ENCODE assay signal across 20 cellular contexts in genomic region chr18:56995579-56996194, GRCh38.
DNase-seq lines count a peak whose midpoint lies in the region; ATAC-seq, FAIRE-seq and TF ChIP-seq lines count a peak whose summit lies in the region.
"Had no signal": no experiment of that assay in that cellular context is flagged by ENCODE, and none has a peak within 500 bp of the region (broad histone marks: within the 10 kb centered on the region; RNA-seq: fewer than 3 reads in every experiment).

No MANE protein-coding gene starts in this region.

- no peak overlapping the region for H2BK12ac ChIP-seq in H1 (ENCODE audit: low read depth, low read length)

- TF ChIP-seq POLR2A in HCT116 (IDR thresholded peaks at IDR 0.05; ENCODE audit: borderline replicate concordance, extremely low read depth, insufficient read depth, insufficient read length) (no peak), H1 (IDR thresholded peaks at IDR 0.05; ENCODE audit: control extremely low read depth in 1 of 2, low read depth in 2 of 2, low read length in 2 of 2) (no peak)

- H3K9ac ChIP-seq in HCT116 (ENCODE audit: low read length) (no peak overlapping the region), H1 (replicated peaks in 1 of 4; ENCODE audit: extremely low read depth in 1 of 4, low read depth in 3 of 4, low read length in 3 of 4) (no peak overlapping the region)

- H3K27ac ChIP-seq in HCT116 (ENCODE audit: low read depth, low read length) (no peak overlapping the region), H1 (ENCODE audit: low read depth, low read length) (no peak overlapping the region)
- H3K27ac ChIP-seq: foreskin keratinocyte, left ventricle myocardium inferior, right lobe of liver, stomach, upper lobe of right lung had no signal

- H3K4ac ChIP-seq in H1 (replicated peaks; ENCODE audit: insufficient read length, low read depth, low read length): no peak overlapping the region

- no peaks in the 10 kb centered on the region for H3K79me1 ChIP-seq in H1 (ENCODE audit: low read depth, low read length)

- H2BK20ac ChIP-seq in H1 (ENCODE audit: low read length): no peak overlapping the region

- no TSS peak for BruUV-seq in HCT116 (replicated peaks; lab: Mats Ljungman, UMichigan)

- H3K4me3 ChIP-seq in BE2C (ENCODE audit: low read depth, low read length) (no peak overlapping the region), HCT116 (replicated peaks in 1 of 2; ENCODE audit: low read depth in 1 of 2, low read length in 2 of 2) (no peak overlapping the region), H1 (ENCODE audit: extremely low read depth in 1 of 4, insufficient read depth in 2 of 4, low read depth in 3 of 4, low read length in 4 of 4) (no peak overlapping the region)
- H3K4me3 ChIP-seq: left ventricle myocardium inferior, right lobe of liver, stomach, upper lobe of right lung had no signal

- CTCF ChIA-PET in HCT116 (lab: Charles Lee) (no interaction called here), H1 (lab: Charles Lee; ENCODE audit: partially characterized antibody) (interaction anchor here (0.7 to 1.8 kb wide), 13 partner anchors 11 to 456 kb away, joined by 3 to 11 read pairs (median 4); no protein-coding TSS in a partner anchor)

- H4K20me1 ChIP-seq in HCT116 (ENCODE audit: insufficient read depth) (no peaks in the 10 kb centered on the region), H1 (replicated peaks in 1 of 2; ENCODE audit: control insufficient read depth in 1 of 2, insufficient read depth in 2 of 2, low read length in 2 of 2) (no peaks in the 10 kb centered on the region)

- TF ChIP-seq RAD21 in HCT116 (IDR thresholded peaks at IDR 0.05; ENCODE audit: low read depth) (peak; percentile 16; the same call in 1 of the 2 replicates), H1 (IDR thresholded peaks at IDR 0.05 in 1 of 2, conservative IDR thresholded peaks at IDR 0.05 in 1 of 2; ENCODE audit: low read depth in 2 of 2, low read length in 2 of 2) (peak; percentile 82 to 85)

- no peak for ATAC-seq in HCT116
- no peak for ATAC-seq in HG03139 (IDR thresholded peaks at IDR 0.05; ENCODE audit: unreplicated experiment)
- ATAC-seq: activated CD8-positive, alpha-beta T cell treated with anti-CD3 and anti-CD28 coated beads for 36 hours; foreskin keratinocyte; upper lobe of right lung had no signal

- H3K23me2 ChIP-seq in H1 (ENCODE audit: low read depth, low read length): no peaks in the 10 kb centered on the region

- H2BK15ac ChIP-seq in H1 (ENCODE audit: low read length): no peak overlapping the region

- TF ChIP-seq CTCF in BE2C (IDR thresholded peaks at IDR 0.05; ENCODE audit: low read depth, low read length) (peak; percentile 41), HCT116 (IDR thresholded peaks at IDR 0.05 in 2 of 3, conservative IDR thresholded peaks at IDR 0.05 in 1 of 3; ENCODE audit: borderline replicate concordance in 1 of 3, insufficient read depth in 1 of 3, low read depth in 2 of 3, low read length in 2 of 3) (no peak), H1 (IDR thresholded peaks at IDR 0.05; ENCODE audit: control extremely low read depth in 1 of 3, insufficient read depth in 1 of 3, low read depth in 1 of 3, low read length in 3 of 3) (peak; percentile 41 to 61 (median 55))

- intact Hi-C loops in HCT116 (cut with micrococcal nuclease): no loop called here

- H2AK5ac ChIP-seq in H1 (ENCODE audit: low read depth, low read length): no peak overlapping the region

- H4K8ac ChIP-seq in H1 (ENCODE audit: extremely low read depth, insufficient read depth, low read length): no peak overlapping the region

- no peaks in the 10 kb centered on the region for H3K9me3 ChIP-seq in BE2C
- H3K9me3 ChIP-seq in HCT116 (ENCODE audit: control insufficient read depth in 1 of 2, insufficient read depth in 1 of 2, low read depth in 1 of 2, low read length in 2 of 2): no peaks in the 10 kb centered on the region
- no peaks in the 10 kb centered on the region for H3K9me3 ChIP-seq in H1 (ENCODE audit: insufficient read depth in 2 of 2, low read depth in 1 of 2, low read length in 1 of 2)
- H3K9me3 ChIP-seq: left ventricle myocardium inferior, right lobe of liver, stomach, upper lobe of right lung had no signal

- no peak overlapping the region for H4K5ac ChIP-seq in H1 (ENCODE audit: insufficient read length, low read depth, low read length)

- no peak overlapping the region for H2BK5ac ChIP-seq in H1 (ENCODE audit: low read depth, low read length)

- peak; percentile 10 for DNase-seq in BE2C
- no peak for DNase-seq in HCT116 (ENCODE audit: low read depth, low spot score)
- DNase-seq in H1 (ENCODE audit: low read depth in 1 of 2, low spot score in 2 of 2): no peak
- DNase-seq in medulla oblongata (ENCODE audit: extremely low spot score): peak; percentile 29
- DNase-seq in effector CD8-positive, alpha-beta T cell (lab: John Stamatoyannopoulos, UW): no peak
- no peak for DNase-seq in AML-193 (lab: John Stamatoyannopoulos, UW)
- no peak for DNase-seq in dermis blood vessel endothelial cell
- DNase-seq: activated CD4-positive, CD25-positive, alpha-beta regulatory T cell; activated CD8-positive, alpha-beta T cell treated with anti-CD3 and anti-CD28 coated beads for 36 hours; activated T-cell treated with anti-CD3 and anti-CD28 coated beads, Interleukin-2, amount 50 U/mL, for 24 hours; foreskin keratinocyte; left ventricle myocardium inferior; NCI-H1694 treated with DMSO at 0.1 percent for 48 hours; NCI-H345; OCI-M1; right lobe of liver; SHP77 treated with DMSO at 0.1 percent for 48 hours; stomach; upper lobe of right lung had no signal

- POLR2A ChIA-PET in HCT116 (lab: Charles Lee) (no interaction called here), H1 (lab: Charles Lee; ENCODE audit: partially characterized antibody) (no interaction called here)

- 78% methylated on average over 4 of the region's 4 CpGs; no CpG with 5 or more reads in 1 of the 2 experiments for WGBS in H1 (ENCODE audit: extremely low coverage in 1 of 2, insufficient coverage in 1 of 2, insufficient read length in 1 of 2, insufficient replicate concordance in 2 of 2, low coverage in 1 of 2, low lambda C conversion rate in 2 of 2, missing lambda C conversion rate in 1 of 2), 2 experiments

- H4K91ac ChIP-seq in H1 (replicated peaks; ENCODE audit: insufficient read length, low read length): no peak overlapping the region

- no peak for TF ChIP-seq EP300 in H1 (IDR thresholded peaks at IDR 0.05; ENCODE audit: borderline replicate concordance in 1 of 2, low read depth in 2 of 2, low read length in 2 of 2)

- H3K4me1 ChIP-seq in BE2C (peaks cover 3% of the 10 kb centered on the region; the same call in 1 of the 2 replicates), HCT116 (ENCODE audit: control insufficient read depth in 1 of 2, insufficient read depth in 2 of 2, low read length in 2 of 2) (no peaks in the 10 kb centered on the region), H1 (replicated peaks in 1 of 4; ENCODE audit: control insufficient read depth in 3 of 4, insufficient read depth in 4 of 4, low read length in 3 of 4) (no peaks in the 10 kb centered on the region)
- H3K4me1 ChIP-seq: foreskin keratinocyte, right lobe of liver, stomach, upper lobe of right lung had no signal

- H3K56ac ChIP-seq in H1 (replicated peaks; ENCODE audit: insufficient read length, low read depth, low read length): no peak overlapping the region

- RAD21 ChIA-PET in HCT116 (lab: Charles Lee; ENCODE audit: low non-redundant PET in 1 of 2, low total read pairs in 2 of 2, uncharacterized antibody in 2 of 2, unreplicated experiment in 2 of 2): no interaction called here

- H3K36me3 ChIP-seq in BE2C: no peaks in the 10 kb centered on the region
- no peaks in the 10 kb centered on the region for H3K36me3 ChIP-seq in HCT116 (ENCODE audit: control insufficient read depth in 1 of 2, insufficient read depth in 2 of 2, low read length in 2 of 2)
- H3K36me3 ChIP-seq in H1 (ENCODE audit: control insufficient read depth in 2 of 4, insufficient read depth in 4 of 4, low read length in 3 of 4): no peaks in the 10 kb centered on the region
- H3K36me3 ChIP-seq: left ventricle myocardium inferior, right lobe of liver, stomach, upper lobe of right lung had no signal

- H3K4me2 ChIP-seq in HCT116 (ENCODE audit: low read length) (no peak overlapping the region), H1 (ENCODE audit: insufficient read depth in 1 of 2, low read depth in 2 of 2, low read length in 2 of 2) (no peak overlapping the region)

- H3K79me2 ChIP-seq in HCT116 (ENCODE audit: insufficient read depth, low read length) (no peaks in the 10 kb centered on the region), H1 (ENCODE audit: control insufficient read depth in 1 of 2, insufficient read depth in 2 of 2, low read length in 2 of 2) (no peaks in the 10 kb centered on the region)

- no peak overlapping the region for H2BK120ac ChIP-seq in H1 (replicated peaks; ENCODE audit: low read depth, low read length)

- peak; percentile 96 for FAIRE-seq in H1 (lab: Jason Lieb, UNC)

- no peaks in the 10 kb centered on the region for H3K27me3 ChIP-seq in BE2C
- H3K27me3 ChIP-seq in HCT116 (ENCODE audit: insufficient read depth, low read length): no peaks in the 10 kb centered on the region
- no peaks in the 10 kb centered on the region for H3K27me3 ChIP-seq in H1 (replicated peaks in 1 of 4; ENCODE audit: control insufficient read depth in 3 of 4, extremely low read depth in 1 of 4, insufficient read depth in 3 of 4, low read length in 3 of 4)
- H3K27me3 ChIP-seq: foreskin keratinocyte, right lobe of liver, stomach, upper lobe of right lung had no signal

- H3K9me2 ChIP-seq in HCT116 (ENCODE audit: insufficient read depth): no peaks in the 10 kb centered on the region

- no peak overlapping the region for H3K14ac ChIP-seq in H1 (ENCODE audit: insufficient read length)

- H3K18ac ChIP-seq in H1 (ENCODE audit: extremely low read depth, low read length): no peak overlapping the region

- H2AFZ ChIP-seq in HCT116 (ENCODE audit: low read depth, low read length, poor library complexity, severe bottlenecking): no peak overlapping the region
- no peak overlapping the region for H2AFZ ChIP-seq in H1 (ENCODE audit: low read length)

- no peak overlapping the region for H3K23ac ChIP-seq in H1 (ENCODE audit: insufficient read length)

TF ChIP-seq in HCT116, 20 proteins besides CTCF, POLR2A, EP300 and RAD21 (continues in another document):
- TF ChIP-seq EZH2phosphoT487 (IDR thresholded peaks at IDR 0.05; ENCODE audit: borderline replicate concordance): no peak

TF ChIP-seq in H1, 55 proteins besides CTCF, POLR2A, EP300 and RAD21 (continues in another document):
- TF ChIP-seq YY1 (IDR thresholded peaks at IDR 0.05; ENCODE audit: low read depth, low read length) (no peak), ATF2 (IDR thresholded peaks at IDR 0.05; ENCODE audit: low read length) (no peak), EZH2 (IDR thresholded peaks at IDR 0.05; ENCODE audit: low read depth, low read length, severe bottlenecking) (no peak)

Comparison
In these comparisons a context has a peak if more than half of its experiments do, and no peak if none do; other contexts are left out.
1. DNase-seq: peak in BE2C (single experiment) and medulla oblongata (single experiment); none in HCT116 (single experiment), H1 (0 of 2), effector CD8-positive, alpha-beta T cell (single experiment), AML-193 (0 of 2) and dermis blood vessel endothelial cell (single experiment).
2. CTCF ChIP-seq: peak in BE2C (single experiment) and H1 (3 of 3); none in HCT116 (0 of 3).